In the genomic region with DNA sequence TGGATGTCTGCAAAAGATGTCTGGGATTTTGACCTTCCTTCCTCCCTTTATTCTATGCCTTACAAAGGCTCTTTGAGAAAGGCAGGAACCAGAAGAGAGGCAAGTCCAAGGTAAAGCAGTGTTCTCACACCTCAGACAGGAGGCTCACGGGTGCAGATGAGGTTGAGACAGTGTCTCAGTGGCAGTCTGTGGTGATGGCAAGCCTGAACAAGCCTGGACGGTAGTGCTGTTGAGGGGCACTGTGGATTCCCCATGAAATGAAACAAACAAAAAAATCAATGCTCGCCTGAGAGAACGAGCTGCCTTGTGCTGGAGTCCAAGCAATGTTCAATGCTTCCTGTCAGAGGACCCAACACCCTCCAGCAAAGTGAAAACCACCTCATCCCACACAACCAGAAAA, we compare ENCODE assay signal across 4 cellular contexts. TPM values are rescaled to one million over a fixed set of nuclear protein-coding genes. Genes with fewer than 3 reads are reported as not detected.
"Had no signal": no experiment of that assay in that cellular context is flagged by ENCODE, and none has a peak within 500 bp of the region (broad histone marks: within the 10 kb centered on the region; RNA-seq: fewer than 3 reads in every experiment).

No MANE protein-coding gene starts in this region.

RNA-seq across cellular contexts. Expression of gene RBMY1F, which starts 31.6 kb away (rescaled TPM):
- polyA plus RNA-seq: HepG2, IgD-negative memory B cell, IMR-90, K562 had no signal
